ENCODE assay signal across 27 cellular contexts in genomic region chr10:112025228-112025627, GRCh38.
"Had no signal": no experiment of that assay in that cellular context is flagged by ENCODE, and none has a peak within 500 bp of the region (broad histone marks: within the 10 kb centered on the region; RNA-seq: fewer than 3 reads in every experiment).

No MANE protein-coding gene starts in this region.

- H3K27ac ChIP-seq: stomach, suprapubic skin, thoracic aorta, thyroid gland, tibial artery, tibial nerve, transverse colon, upper lobe of left lung, upper lobe of right lung, uterus, vagina had no signal

- H3K27me3 Mint-ChIP-seq: stimulated activated memory B cell treated with anti-CD40 and anti-IgM and Interleukin-4, amounts not matched to agents 10 μg/mL and 1 μg/mL and 100 μg/mL, for 72 hours; stimulated activated naive B cell treated with anti-CD40 and anti-IgM and Interleukin-4, amounts not matched to agents 10 μg/mL and 1 μg/mL and 100 μg/mL, for 72 hours; stimulated activated naive CD8-positive, alpha-beta T cell treated with anti-CD3 and anti-CD28 coated beads, Interleukin-15, Interleukin-2, amounts not matched to agents 100 ng/mL and 50 ng/mL, for 24 hours; type B pancreatic cell had no signal

- ATAC-seq: stimulated activated effector memory CD8-positive, alpha-beta T cell treated with anti-CD3 and anti-CD28 coated beads, Interleukin-12 subunit alpha, Interleukin-12 subunit beta, amount 100 ng/mL, for 72 hours; stimulated activated memory B cell treated with anti-CD40 and anti-IgM and Interleukin-4, amounts not matched to agents 10 μg/mL and 1 μg/mL and 100 μg/mL, for 72 hours; stimulated activated naive B cell treated with anti-CD40 and anti-IgM and Interleukin-4, amounts not matched to agents 10 μg/mL and 1 μg/mL and 100 μg/mL, for 72 hours; stimulated activated naive CD8-positive, alpha-beta T cell treated with anti-CD3 and anti-CD28 coated beads, Interleukin-15, amount 100 ng/mL, for 72 hours; stimulated activated naive CD8-positive, alpha-beta T cell treated with anti-CD3 and anti-CD28 coated beads, Interleukin-15, Interleukin-2, amounts not matched to agents 100 U/mL and 50 U/mL, for 24 hours; upper lobe of right lung had no signal

- H3K4me1 ChIP-seq: stomach, suprapubic skin, thyroid gland, tibial artery, transverse colon, upper lobe of left lung, upper lobe of right lung, uterus, vagina had no signal

- H3K9me3 Mint-ChIP-seq: type B pancreatic cell had no signal

- DNase-seq: stimulated activated CD4-positive, alpha-beta T cell treated with anti-CD3 and anti-CD28 coated beads, Interleukin-2, amount 100 ng/mL, for 48 hours; stimulated activated CD4-positive, alpha-beta T cell treated with anti-CD3 and anti-CD28 coated beads, Interleukin-4, amount 100 ng/mL, for 1 hour; stimulated activated CD4-positive, alpha-beta T cell treated with anti-CD3 and anti-CD28 coated beads, Interleukin-4, amount 100 ng/mL, for 24 hours; stimulated activated CD4-positive, alpha-beta T cell treated with anti-CD3 and anti-CD28 coated beads, Interleukin-4, amount 100 ng/mL, for 4 hours; stimulated activated CD8-positive, alpha-beta memory T cell treated with anti-CD3 and anti-CD28 coated beads, Interleukin-4, amount 100 ng/mL, for 48 hours; stimulated activated naive B cell treated with anti-CD40 and anti-IgM and Interleukin-4, amounts not matched to agents 10 μg/mL and 1 μg/mL and 100 μg/mL, for 72 hours; stimulated activated naive CD4-positive, alpha-beta T cell; stimulated activated naive CD4-positive, alpha-beta T cell treated with Interleukin-2 at 50 U/mL for 16 hours; stimulated activated naive CD8-positive, alpha-beta T cell treated with anti-CD3 and anti-CD28 coated beads, Interleukin-15, amount 100 ng/mL, for 72 hours; stimulated activated naive CD8-positive, alpha-beta T cell treated with anti-CD3 and anti-CD28 coated beads, Interleukin-15, Interleukin-2, amounts not matched to agents 100 U/mL and 50 U/mL, for 24 hours; stomach; substantia nigra; thyroid gland; tibial artery; transverse colon; trophoblast cell; upper lobe of left lung; upper lobe of right lung; uterus had no signal

- H3K4me3 ChIP-seq: stomach, suprapubic skin, thoracic aorta, thyroid gland, tibial artery, tibial nerve, transverse colon, upper lobe of left lung, upper lobe of right lung, uterus, vagina had no signal

- H3K9me3 ChIP-seq: suprapubic skin, thyroid gland, uterus had no signal

- H3K36me3 Mint-ChIP-seq: stimulated activated effector memory CD8-positive, alpha-beta T cell treated with anti-CD3 and anti-CD28 coated beads, Interleukin-12 subunit alpha, Interleukin-12 subunit beta, amount 100 ng/mL, for 72 hours; stimulated activated memory B cell treated with anti-CD40 and anti-IgM and Interleukin-4, amounts not matched to agents 10 μg/mL and 1 μg/mL and 100 μg/mL, for 72 hours; stimulated activated naive B cell treated with anti-CD40 and anti-IgM and Interleukin-4, amounts not matched to agents 10 μg/mL and 1 μg/mL and 100 μg/mL, for 72 hours; type B pancreatic cell had no signal

- H3K4me1 Mint-ChIP-seq: stimulated activated effector memory CD8-positive, alpha-beta T cell treated with anti-CD3 and anti-CD28 coated beads, Interleukin-12 subunit alpha, Interleukin-12 subunit beta, amount 100 ng/mL, for 72 hours; stimulated activated memory B cell treated with anti-CD40 and anti-IgM and Interleukin-4, amounts not matched to agents 10 μg/mL and 1 μg/mL and 100 μg/mL, for 72 hours; stimulated activated naive CD8-positive, alpha-beta T cell treated with anti-CD3 and anti-CD28 coated beads, Interleukin-15, amount 100 ng/mL, for 72 hours had no signal

- H3K27ac Mint-ChIP-seq: stimulated activated effector memory CD8-positive, alpha-beta T cell treated with anti-CD3 and anti-CD28 coated beads, Interleukin-12 subunit alpha, Interleukin-12 subunit beta, amount 100 ng/mL, for 72 hours; stimulated activated memory B cell treated with anti-CD40 and anti-IgM and Interleukin-4, amounts not matched to agents 10 μg/mL and 1 μg/mL and 100 μg/mL, for 72 hours; stimulated activated naive B cell treated with anti-CD40 and anti-IgM and Interleukin-4, amounts not matched to agents 10 μg/mL and 1 μg/mL and 100 μg/mL, for 72 hours; stimulated activated naive CD8-positive, alpha-beta T cell treated with anti-CD3 and anti-CD28 coated beads, Interleukin-15, amount 100 ng/mL, for 72 hours; stimulated activated naive CD8-positive, alpha-beta T cell treated with anti-CD3 and anti-CD28 coated beads, Interleukin-15, Interleukin-2, amounts not matched to agents 100 ng/mL and 50 ng/mL, for 24 hours; type B pancreatic cell had no signal

- H3K4me3 Mint-ChIP-seq: stimulated activated effector memory CD8-positive, alpha-beta T cell treated with anti-CD3 and anti-CD28 coated beads, Interleukin-12 subunit alpha, Interleukin-12 subunit beta, amount 100 ng/mL, for 72 hours; stimulated activated memory B cell treated with anti-CD40 and anti-IgM and Interleukin-4, amounts not matched to agents 10 μg/mL and 1 μg/mL and 100 μg/mL, for 72 hours; stimulated activated naive B cell treated with anti-CD40 and anti-IgM and Interleukin-4, amounts not matched to agents 10 μg/mL and 1 μg/mL and 100 μg/mL, for 72 hours; stimulated activated naive CD8-positive, alpha-beta T cell treated with anti-CD3 and anti-CD28 coated beads, Interleukin-15, amount 100 ng/mL, for 72 hours; stimulated activated naive CD8-positive, alpha-beta T cell treated with anti-CD3 and anti-CD28 coated beads, Interleukin-15, Interleukin-2, amounts not matched to agents 100 ng/mL and 50 ng/mL, for 24 hours; type B pancreatic cell had no signal

- H3K36me3 ChIP-seq: stomach, suprapubic skin, thoracic aorta, thyroid gland, tibial artery, tibial nerve, transverse colon, upper lobe of left lung, upper lobe of right lung, uterus, vagina had no signal

- H3K27me3 ChIP-seq: stomach, suprapubic skin, thyroid gland, tibial artery, tibial nerve, transverse colon, upper lobe of left lung, upper lobe of right lung, uterus, vagina had no signal
